In the genomic region with DNA sequence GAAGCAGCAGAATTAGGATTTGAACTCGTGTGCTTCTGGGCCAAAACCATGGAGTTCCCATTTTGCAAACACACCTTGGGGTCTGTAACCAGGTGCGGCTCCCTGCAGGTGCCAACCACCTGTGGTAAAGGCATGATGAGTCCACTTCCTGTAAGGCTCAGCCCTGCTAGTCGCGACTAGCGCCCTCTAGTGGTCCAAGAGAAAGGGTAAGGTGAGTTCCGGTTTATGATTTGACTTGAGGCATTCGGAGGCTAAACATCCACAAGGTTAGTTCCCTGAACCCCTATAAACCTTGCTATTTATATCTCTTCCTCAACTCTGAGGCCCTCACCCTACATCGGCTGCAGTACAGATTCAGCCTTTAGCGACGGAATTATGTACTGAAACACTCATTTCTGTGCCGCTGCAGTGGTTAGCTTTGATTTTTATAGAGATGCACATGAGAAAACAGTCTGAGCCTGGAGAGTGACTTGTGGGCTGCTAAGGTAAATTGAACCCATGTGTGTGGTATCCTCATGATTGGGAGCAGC, we compare ENCODE assay signal across 8 cellular contexts.
DNase-seq lines count a peak whose midpoint lies in the region; ATAC-seq and TF ChIP-seq lines count a peak whose summit lies in the region.

No MANE protein-coding gene starts in this region.

- peak; percentile 43 for DNase-seq in GM10248 (ENCODE audit: extremely low spot score)
- peak; percentile 26 for DNase-seq in KBM-7
- DNase-seq in SW 1271 (lab: John Stamatoyannopoulos, UW): peak; percentile 11 to 19
- no peak for DNase-seq in astrocyte of the cerebellum (ENCODE audit: low read depth)
- DNase-seq in kidney epithelial cell (ENCODE audit: low read depth): no peak
- DNase-seq in stimulated activated CD8-positive, alpha-beta memory T cell treated with anti-CD3 and anti-CD28 coated beads, Interleukin-12 subunit alpha, Interleukin-12 subunit beta, amount 100 ng/mL, for 4 hours (ENCODE audit: low read depth): peak; percentile 26
- DNase-seq in DMS79 (lab: John Stamatoyannopoulos, UW): no peak

- H3K4me3 ChIP-seq in astrocyte of the cerebellum (ENCODE audit: low read depth, low read length): no peak overlapping the region
- no peak overlapping the region for H3K4me3 ChIP-seq in kidney epithelial cell (ENCODE audit: low read depth, low read length)

- POLR2A ChIA-PET in GM10248 (lab: Yijun Ruan, JAX): no interaction called here

- peak; percentile 100 for ATAC-seq in GM21723 (IDR thresholded peaks at IDR 0.05; ENCODE audit: unreplicated experiment)

- CTCF ChIA-PET in GM10248 (lab: Yijun Ruan, JAX): interaction anchor here (1.0 to 2.2 kb wide), 5 partner anchors 10 to 417 kb away, joined by 4 to 13 read pairs (median 4); no protein-coding TSS in a partner anchor

- in situ Hi-C loops in KBM-7 (cut with MboI; ENCODE audit: low pct_unique_long_range_greater_than_20kb, low sequenced_read_pairs): no loop called here
- in situ Hi-C loops in astrocyte of the cerebellum (cut with HindIII; ENCODE audit: low sequenced_read_pairs): no loop called here

- no peaks in the 10 kb centered on the region for H3K36me3 ChIP-seq in kidney epithelial cell (ENCODE audit: control insufficient read depth, insufficient read depth, low read length)

- no peaks in the 10 kb centered on the region for H3K27me3 ChIP-seq in kidney epithelial cell (ENCODE audit: control insufficient read depth, insufficient read depth, low read length)

- peak; percentile 69 for TF ChIP-seq CTCF in GM10248 (IDR thresholded peaks at IDR 0.05; ENCODE audit: control extremely low read depth, extremely low read depth, low read depth, missing control alignments)
- TF ChIP-seq CTCF in astrocyte of the cerebellum (IDR thresholded peaks at IDR 0.05; ENCODE audit: low read depth, low read length, missing control alignments): peak; percentile 53
- peak; percentile 68 for TF ChIP-seq CTCF in kidney epithelial cell (IDR thresholded peaks at IDR 0.05; ENCODE audit: insufficient read depth, low read length, poor library complexity, severe bottlenecking)

Comparison
In these comparisons a context has a peak if more than half of its experiments do, and no peak if none do; other contexts are left out.
1. DNase-seq: peak in GM10248 (single experiment), KBM-7 (single experiment), SW 1271 (2 of 2) and stimulated activated CD8-positive, alpha-beta memory T cell treated with anti-CD3 and anti-CD28 coated beads, Interleukin-12 subunit alpha, Interleukin-12 subunit beta, amount 100 ng/mL, for 4 hours (single experiment); none in astrocyte of the cerebellum (single experiment), kidney epithelial cell (single experiment) and DMS79 (single experiment).
2. Peak in every context shown above with its lines, with median percentiles within 50 percentile points of each other: CTCF ChIP-seq.